In genomic region chr2:238130696-238131628, GRCh38 we compare ENCODE assay signal across 1 cellular context.
TF ChIP-seq lines count a peak whose summit lies in the region.

No MANE protein-coding gene starts in this region.

TF ChIP-seq in K562, 482 proteins besides CTCF, POLR2A, EP300 and RAD21:
- no peak for TF ChIP-seq PKNOX1 (IDR thresholded peaks at IDR 0.05)
- no peak for TF ChIP-seq ZNF444 (CRISPR knock-in tag; IDR thresholded peaks at IDR 0.05)
- TF ChIP-seq SAFB (IDR thresholded peaks at IDR 0.05; ENCODE audit: borderline replicate concordance, low read depth, low read length), result no peak
- TF ChIP-seq E2F6 (IDR thresholded peaks at IDR 0.05; ENCODE audit: borderline replicate concordance in 1 of 2, extremely low read depth in 1 of 2, insufficient read depth in 1 of 2, insufficient read length in 1 of 2, low read depth in 1 of 2, low read length in 1 of 2, poor library complexity in 1 of 2, severe bottlenecking in 1 of 2), result peak in 1 of 2 experiments; percentile 9
- no peak for TF ChIP-seq ZNF586 (CRISPR knock-in tag; conservative IDR thresholded peaks at IDR 0.05)
